ENCODE assay signal across 31 cellular contexts in genomic region chr12:52760623-52761022, GRCh38. TPM values are rescaled to one million over a fixed set of nuclear protein-coding genes. Genes with fewer than 3 reads are reported as not detected.
"Had no signal": no experiment of that assay in that cellular context is flagged by ENCODE, and none has a peak within 500 bp of the region (broad histone marks: within the 10 kb centered on the region; RNA-seq: fewer than 3 reads in every experiment).

No MANE protein-coding gene starts in this region.

- H3K27me3 Mint-ChIP-seq: stimulated activated naive CD8-positive, alpha-beta T cell treated with anti-CD3 and anti-CD28 coated beads, Interleukin-15, amount 100 ng/mL, for 72 hours; stimulated activated naive CD8-positive, alpha-beta T cell treated with anti-CD3 and anti-CD28 coated beads, Interleukin-15, Interleukin-2, amounts not matched to agents 100 ng/mL and 50 ng/mL, for 24 hours had no signal

- H3K36me3 Mint-ChIP-seq: stimulated activated effector memory CD8-positive, alpha-beta T cell treated with anti-CD3 and anti-CD28 coated beads, Interleukin-12 subunit alpha, Interleukin-12 subunit beta, amount 100 ng/mL, for 72 hours; stimulated activated memory B cell treated with anti-CD40 and anti-IgM and Interleukin-4, amounts not matched to agents 10 μg/mL and 1 μg/mL and 100 μg/mL, for 72 hours; stimulated activated naive B cell treated with anti-CD40 and anti-IgM and Interleukin-4, amounts not matched to agents 10 μg/mL and 1 μg/mL and 100 μg/mL, for 72 hours; type B pancreatic cell had no signal

- H3K27ac Mint-ChIP-seq: stimulated activated effector memory CD8-positive, alpha-beta T cell treated with anti-CD3 and anti-CD28 coated beads, Interleukin-12 subunit alpha, Interleukin-12 subunit beta, amount 100 ng/mL, for 72 hours; stimulated activated memory B cell treated with anti-CD40 and anti-IgM and Interleukin-4, amounts not matched to agents 10 μg/mL and 1 μg/mL and 100 μg/mL, for 72 hours; stimulated activated naive B cell treated with anti-CD40 and anti-IgM and Interleukin-4, amounts not matched to agents 10 μg/mL and 1 μg/mL and 100 μg/mL, for 72 hours; stimulated activated naive CD8-positive, alpha-beta T cell treated with anti-CD3 and anti-CD28 coated beads, Interleukin-15, amount 100 ng/mL, for 72 hours; stimulated activated naive CD8-positive, alpha-beta T cell treated with anti-CD3 and anti-CD28 coated beads, Interleukin-15, Interleukin-2, amounts not matched to agents 100 ng/mL and 50 ng/mL, for 24 hours; type B pancreatic cell had no signal

- H3K4me1 Mint-ChIP-seq: stimulated activated effector memory CD8-positive, alpha-beta T cell treated with anti-CD3 and anti-CD28 coated beads, Interleukin-12 subunit alpha, Interleukin-12 subunit beta, amount 100 ng/mL, for 72 hours; stimulated activated memory B cell treated with anti-CD40 and anti-IgM and Interleukin-4, amounts not matched to agents 10 μg/mL and 1 μg/mL and 100 μg/mL, for 72 hours; stimulated activated naive B cell treated with anti-CD40 and anti-IgM and Interleukin-4, amounts not matched to agents 10 μg/mL and 1 μg/mL and 100 μg/mL, for 72 hours; stimulated activated naive CD8-positive, alpha-beta T cell treated with anti-CD3 and anti-CD28 coated beads, Interleukin-15, amount 100 ng/mL, for 72 hours had no signal

- H3K4me3 ChIP-seq: stomach, suprapubic skin, testis, thoracic aorta, thyroid gland, tibial artery, tibial nerve, upper lobe of left lung, upper lobe of right lung, uterus, vagina had no signal

- H3K27me3 ChIP-seq: testis, thyroid gland, tibial nerve, upper lobe of left lung, uterus, vagina had no signal

- H3K4me1 ChIP-seq: stomach, suprapubic skin, testis, thyroid gland, tibial artery, tibial nerve, upper lobe of left lung, upper lobe of right lung, uterus, vagina had no signal

- DNase-seq: stimulated activated CD4-positive, alpha-beta T cell treated with anti-CD3 and anti-CD28 coated beads, Interleukin-2, amount 100 ng/mL, for 48 hours; stimulated activated CD4-positive, alpha-beta T cell treated with anti-CD3 and anti-CD28 coated beads, Interleukin-4, amount 100 ng/mL, for 1 hour; stimulated activated CD4-positive, alpha-beta T cell treated with anti-CD3 and anti-CD28 coated beads, Interleukin-4, amount 100 ng/mL, for 24 hours; stimulated activated CD4-positive, alpha-beta T cell treated with anti-CD3 and anti-CD28 coated beads, Interleukin-4, amount 100 ng/mL, for 4 hours; stimulated activated CD8-positive, alpha-beta memory T cell treated with anti-CD3 and anti-CD28 coated beads, Interleukin-4, amount 100 ng/mL, for 48 hours; stimulated activated naive B cell treated with anti-CD40 and anti-IgM and Interleukin-4, amounts not matched to agents 10 μg/mL and 1 μg/mL and 100 μg/mL, for 72 hours; stimulated activated naive CD4-positive, alpha-beta T cell; stimulated activated naive CD4-positive, alpha-beta T cell treated with Interleukin-2 at 50 U/mL for 16 hours; stimulated activated naive CD8-positive, alpha-beta T cell treated with anti-CD3 and anti-CD28 coated beads, Interleukin-15, amount 100 ng/mL, for 72 hours; stimulated activated naive CD8-positive, alpha-beta T cell treated with anti-CD3 and anti-CD28 coated beads, Interleukin-15, Interleukin-2, amounts not matched to agents 100 U/mL and 50 U/mL, for 24 hours; stomach; substantia nigra; testis; thyroid gland; tibial artery; trophoblast cell; upper lobe of left lung; upper lobe of right lung; uterus had no signal

- H3K36me3 ChIP-seq: stomach, suprapubic skin, thoracic aorta, thyroid gland, tibial artery, tibial nerve, upper lobe of left lung, upper lobe of right lung, uterus, vagina had no signal

- H3K9me3 ChIP-seq: testis, thyroid gland, uterus, vagina had no signal

- H3K4me3 Mint-ChIP-seq: stimulated activated effector memory CD8-positive, alpha-beta T cell treated with anti-CD3 and anti-CD28 coated beads, Interleukin-12 subunit alpha, Interleukin-12 subunit beta, amount 100 ng/mL, for 72 hours; stimulated activated memory B cell treated with anti-CD40 and anti-IgM and Interleukin-4, amounts not matched to agents 10 μg/mL and 1 μg/mL and 100 μg/mL, for 72 hours; stimulated activated naive B cell treated with anti-CD40 and anti-IgM and Interleukin-4, amounts not matched to agents 10 μg/mL and 1 μg/mL and 100 μg/mL, for 72 hours; stimulated activated naive CD8-positive, alpha-beta T cell treated with anti-CD3 and anti-CD28 coated beads, Interleukin-15, amount 100 ng/mL, for 72 hours; stimulated activated naive CD8-positive, alpha-beta T cell treated with anti-CD3 and anti-CD28 coated beads, Interleukin-15, Interleukin-2, amounts not matched to agents 100 ng/mL and 50 ng/mL, for 24 hours; type B pancreatic cell had no signal

- H3K9me3 Mint-ChIP-seq: type B pancreatic cell had no signal

- H3K27ac ChIP-seq: stomach, suprapubic skin, testis, thoracic aorta, thyroid gland, tibial artery, tibial nerve, upper lobe of left lung, upper lobe of right lung, uterus, vagina had no signal

RNA-seq across cellular contexts. Expression of gene KRT76, which starts 16.5 kb away (rescaled TPM):
- total RNA-seq: stomach, subcutaneous adipose tissue, suprapubic skin, temporal lobe, testis, thoracic aorta, thyroid gland, tibial nerve, upper lobe of left lung, upper lobe of right lung, ureter, urinary bladder, uterus, vagina had no signal

RNA-seq across cellular contexts. Expression of gene KRT3, which starts 35.3 kb away (rescaled TPM):
- total RNA-seq: stomach, subcutaneous adipose tissue, suprapubic skin, temporal lobe, testis, thoracic aorta, thyroid gland, tibial nerve, upper lobe of left lung, upper lobe of right lung, ureter, urinary bladder, uterus, vagina had no signal

RNA-seq across cellular contexts. Expression of gene KRT4, which starts 53.3 kb away (rescaled TPM):
- total RNA-seq: subcutaneous adipose tissue, temporal lobe, thoracic aorta, tibial nerve, uterus had no signal

RNA-seq across cellular contexts. Expression of gene KRT77, which starts 57.3 kb away (rescaled TPM):
- total RNA-seq: stomach, thyroid gland, tibial nerve, upper lobe of left lung, upper lobe of right lung, ureter, urinary bladder, uterus had no signal
